23 cellular contexts compared by ENCODE assay signal in genomic region chr12:130557201-130557600, GRCh38.
"Had no signal": no experiment of that assay in that cellular context is flagged by ENCODE, and none has a peak within 500 bp of the region (broad histone marks: within the 10 kb centered on the region; RNA-seq: fewer than 3 reads in every experiment).

No MANE protein-coding gene starts in this region.

- H3K27ac ChIP-seq: ovary, parathyroid adenoma, psoas muscle, right lobe of liver, sigmoid colon, stomach, thoracic aorta, thyroid gland, tibial nerve, upper lobe of left lung, vagina had no signal

- DNase-seq: naive thymus-derived CD8-positive, alpha-beta T cell; nephron progenitor cell; occipital lobe; ovary; posterior cingulate gyrus; psoas muscle; right cardiac atrium; right lobe of liver; sigmoid colon; stimulated activated CD4-positive, alpha-beta T cell treated with anti-CD3 and anti-CD28 coated beads, Interleukin-15, amount 100 ng/mL, for 24 hours; stimulated activated CD4-positive, alpha-beta T cell treated with anti-CD3 and anti-CD28 coated beads, Interleukin-2, amount 100 ng/mL, for 24 hours; stimulated activated CD4-positive, alpha-beta T cell treated with anti-CD3 and anti-CD28 coated beads, Interleukin-2, amount 100 ng/mL, for 48 hours; stimulated activated CD4-positive, alpha-beta T cell treated with anti-CD3 and anti-CD28 coated beads, Interleukin-4, amount 100 ng/mL, for 24 hours; stimulated activated naive B cell treated with anti-CD40 and anti-IgM and Interleukin-4, amounts not matched to agents 10 μg/mL and 1 μg/mL and 100 μg/mL, for 72 hours; stimulated activated naive CD4-positive, alpha-beta T cell treated with Interleukin-2 at 50 U/mL for 16 hours; stomach; thyroid gland; trophoblast cell; upper lobe of left lung had no signal
